Comparison of ENCODE assay signal across 8 cellular contexts in the genomic region with DNA sequence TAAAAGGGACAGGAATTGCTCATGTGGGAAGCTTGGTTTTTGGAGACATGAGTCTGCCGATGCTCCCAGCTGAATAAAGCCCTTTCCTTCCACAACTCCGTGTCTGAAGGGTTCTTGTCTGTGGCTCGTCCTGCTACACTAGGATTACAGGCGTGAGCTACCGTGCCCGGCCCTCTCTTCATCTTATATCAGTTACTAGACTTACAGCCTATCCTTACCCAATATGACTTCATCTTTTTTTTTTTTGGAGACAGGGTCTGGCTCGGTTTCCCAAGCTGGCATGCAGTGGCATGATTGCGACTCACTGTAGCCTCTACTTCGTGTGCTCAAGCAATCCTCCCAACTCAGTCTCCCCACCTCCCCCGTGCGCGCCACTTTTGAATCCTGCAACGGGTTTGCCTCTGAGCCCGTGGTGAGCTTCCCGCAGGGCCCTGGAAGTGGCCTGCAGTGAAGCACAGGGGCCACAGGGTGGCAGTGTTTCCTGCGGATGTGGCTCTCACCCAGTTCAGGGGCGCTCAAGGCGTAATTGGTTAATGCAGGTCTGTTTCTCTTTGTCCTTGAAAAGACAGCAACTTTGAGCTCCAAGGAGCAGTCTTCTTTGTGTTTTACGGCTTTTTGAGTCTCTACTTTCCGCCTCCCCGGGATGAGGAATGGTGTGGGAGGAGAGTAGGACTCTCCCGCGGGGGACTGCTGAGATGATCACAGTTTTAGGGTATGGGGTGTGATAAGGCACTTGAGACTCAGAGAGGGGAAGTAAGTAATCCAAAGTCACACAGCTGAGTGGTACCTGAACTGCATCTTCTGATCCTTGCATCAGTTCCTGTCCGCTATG. TPM values are rescaled to one million over a fixed set of nuclear protein-coding genes. Genes with fewer than 3 reads are reported as not detected.
A peak's percentile ranks its signal among the peaks of the same experiment; 100 is the strongest.
DNase-seq lines count a peak whose midpoint lies in the region; ATAC-seq and TF ChIP-seq lines count a peak whose summit lies in the region.

No MANE protein-coding gene starts in this region.

- in situ Hi-C loops in Panc1 (cut with HindIII; ENCODE audit: low pct_unique_long_range_greater_than_20kb, low sequenced_read_pairs): no loop called here

- POLR2A ChIA-PET in Panc1 (lab: Charles Lee): no interaction called here

- H3K4me1 ChIP-seq in HUES6 (ENCODE audit: control insufficient read depth, insufficient read depth, low read length): no peaks in the 10 kb centered on the region
- H3K4me1 ChIP-seq in Panc1 (ENCODE audit: control insufficient read depth, insufficient read depth, low read length): no peaks in the 10 kb centered on the region
- H3K4me1 ChIP-seq in neutrophil (ENCODE audit: control insufficient read depth in 1 of 2, insufficient read depth in 1 of 2, low read depth in 1 of 2, low read length in 1 of 2): no peaks in the 10 kb centered on the region
- H3K4me1 ChIP-seq in suprapubic skin: peaks cover 4% of the 10 kb centered on the region

- intact Hi-C loops in Panc1 (cut with micrococcal nuclease; ENCODE audit: unreplicated experiment): loop anchor here (1.0 kb wide), 2 partner anchors 393 to 476 kb away; no protein-coding TSS in a partner anchor

- H3K4me3 ChIP-seq in HUES6 (ENCODE audit: low read depth, low read length): peak overlapping the region; percentile 39
- no peak overlapping the region for H3K4me3 ChIP-seq in Panc1 (ENCODE audit: low read depth in 2 of 2, low read length in 2 of 2)
- H3K4me3 ChIP-seq in fibroblast of mammary gland (ENCODE audit: control insufficient read depth, low read depth, low read length): no peak overlapping the region
- no peak overlapping the region for H3K4me3 ChIP-seq in neutrophil (ENCODE audit: low read depth in 1 of 2, low read length in 1 of 2)
- H3K4me3 ChIP-seq in suprapubic skin: no peak overlapping the region

- peak overlapping the region; percentile 65 to 79 for H3K4me3 Mint-ChIP-seq in activated T-cell treated with anti-CD3 and anti-CD28 coated beads, Interleukin-2, amount 50 U/mL, for 72 hours

- ATAC-seq in Panc1: peak; percentile 99
- ATAC-seq in activated T-cell treated with anti-CD3 and anti-CD28 coated beads, Interleukin-2, amount 50 U/mL, for 72 hours (replicated peaks in 1 of 2): peak; percentile 87 to 88

- H3K9me3 ChIP-seq in HUES6 (ENCODE audit: control insufficient read depth, insufficient read depth, low read depth, low read length) (no peaks in the 10 kb centered on the region), Panc1 (ENCODE audit: control insufficient read depth, insufficient read depth, low read depth, low read length) (no peaks in the 10 kb centered on the region), neutrophil (no peaks in the 10 kb centered on the region), suprapubic skin (no peaks in the 10 kb centered on the region)

- H3K9ac ChIP-seq in HUES6 (ENCODE audit: low read length): peak overlapping the region; percentile 51

- 27% methylated on average over 22 of the region's 24 CpGs for WGBS in suprapubic skin

- no peak overlapping the region for H3K27ac Mint-ChIP-seq in activated T-cell treated with anti-CD3 and anti-CD28 coated beads, Interleukin-2, amount 50 U/mL, for 72 hours

- TF ChIP-seq CTCF in Panc1 (IDR thresholded peaks at IDR 0.05) (peak; percentile 98), fibroblast of mammary gland (conservative IDR thresholded peaks at IDR 0.05; ENCODE audit: control insufficient read depth, insufficient read depth, low read depth, low read length) (peak; percentile 96), neutrophil (IDR thresholded peaks at IDR 0.05) (peak; percentile 46), suprapubic skin (IDR thresholded peaks at IDR 0.05) (peak; percentile 48 to 91)

- H3K27ac ChIP-seq in HUES6 (ENCODE audit: low read depth, low read length): peak overlapping the region; percentile 69; the same call in 1 of the 2 replicates
- no peak overlapping the region for H3K27ac ChIP-seq in Panc1 (ENCODE audit: low read length)
- H3K27ac ChIP-seq in neutrophil: no peak overlapping the region
- no peak overlapping the region for H3K27ac ChIP-seq in suprapubic skin

- DNase-seq in NK-92 treated with Interleukin-12 subunit alpha and Interleukin-12 subunit beta, amount 100 ng/mL, for 24 hours (lab: John Stamatoyannopoulos, UW): peak; percentile 24
- DNase-seq in NK-92 (lab: John Stamatoyannopoulos, UW; ENCODE audit: unreplicated experiment) (no peak), Panc1 (ENCODE audit: low read depth, low spot score) (peak; percentile 65), fibroblast of mammary gland (ENCODE audit: low read depth) (peak; percentile 62), suprapubic skin (ENCODE audit: low spot score in 2 of 2) (no peak)
- peak; percentile 66 to 75 for DNase-seq in activated T-cell treated with anti-CD3 and anti-CD28 coated beads, Interleukin-2, amount 50 U/mL, for 72 hours

- CTCF ChIA-PET in Panc1 (lab: Charles Lee): interaction anchor here (0.5 to 3.9 kb wide), 23 partner anchors 8 to 1107 kb away, joined by 3 to 93 read pairs (median 3); no protein-coding TSS in a partner anchor

- no peaks in the 10 kb centered on the region for H3K9me3 Mint-ChIP-seq in activated T-cell treated with anti-CD3 and anti-CD28 coated beads, Interleukin-2, amount 50 U/mL, for 72 hours

- H3K36me3 Mint-ChIP-seq in activated T-cell treated with anti-CD3 and anti-CD28 coated beads, Interleukin-2, amount 50 U/mL, for 72 hours (ENCODE audit: insufficient read depth in 2 of 2): no peaks in the 10 kb centered on the region

- no TSS peak for BruUV-seq in Panc1 (replicated peaks; lab: Mats Ljungman, UMichigan)

- H3K36me3 ChIP-seq in HUES6 (ENCODE audit: control insufficient read depth, insufficient read depth, low read length) (no peaks in the 10 kb centered on the region), Panc1 (ENCODE audit: control insufficient read depth, insufficient read depth, low read length) (no peaks in the 10 kb centered on the region), neutrophil (no peaks in the 10 kb centered on the region), suprapubic skin (no peaks in the 10 kb centered on the region)

- peaks cover 15% of the 10 kb centered on the region for H3K27me3 Mint-ChIP-seq in activated T-cell treated with anti-CD3 and anti-CD28 coated beads, Interleukin-2, amount 50 U/mL, for 72 hours (ENCODE audit: low read depth)

- H3K27me3 ChIP-seq in HUES6 (ENCODE audit: control insufficient read depth, insufficient read depth, low read length): no peaks in the 10 kb centered on the region
- no peaks in the 10 kb centered on the region for H3K27me3 ChIP-seq in Panc1 (ENCODE audit: control insufficient read depth, insufficient read depth, low read length)
- peaks cover 14% of the 10 kb centered on the region for H3K27me3 ChIP-seq in neutrophil
- peaks cover 11% of the 10 kb centered on the region for H3K27me3 ChIP-seq in suprapubic skin

- no peak for TF ChIP-seq EP300 in suprapubic skin (IDR thresholded peaks at IDR 0.05)

- TF ChIP-seq POLR2A in suprapubic skin (IDR thresholded peaks at IDR 0.05): no peak

- peaks cover 12% of the 10 kb centered on the region for H3K4me1 Mint-ChIP-seq in activated T-cell treated with anti-CD3 and anti-CD28 coated beads, Interleukin-2, amount 50 U/mL, for 72 hours (ENCODE audit: low read depth)

RNA-seq across cellular contexts. Expression of gene GPRC5B, which starts 22.7 kb away (rescaled TPM):
- 10.4 TPM for total RNA-seq in Panc1 (2021; ENCODE audit: unreplicated experiment)
- 12.7 TPM for polyA plus RNA-seq in Panc1 (2012; ENCODE audit: insufficient read length)
- under 1 TPM in 1 of 2 donors, not detected in 1; 0.17 TPM for total RNA-seq in activated T-cell treated with anti-CD3 and anti-CD28 coated beads, Interleukin-2, amount 50 U/mL, for 72 hours
- 10 to 100 TPM in 1 of 4 donors, 1 to 10 TPM in 3; 4.1 to 10.6 (median 6.9) TPM for total RNA-seq in suprapubic skin

Comparison
In these comparisons a context has a peak if more than half of its experiments do, and no peak if none do; other contexts are left out.
1. DNase-seq: peak in NK-92 treated with Interleukin-12 subunit alpha and Interleukin-12 subunit beta, amount 100 ng/mL, for 24 hours (single experiment), Panc1 (single experiment), activated T-cell treated with anti-CD3 and anti-CD28 coated beads, Interleukin-2, amount 50 U/mL, for 72 hours (2 of 2) and fibroblast of mammary gland (single experiment); none in NK-92 (single experiment) and suprapubic skin (0 of 2).
2. CTCF ChIP-seq: peak in every context shown above with its lines; median percentile 98 in Panc1; 96 in fibroblast of mammary gland; 70 in suprapubic skin; 46 in neutrophil.